ENCODE assay signal across 13 cellular contexts in the genomic region with DNA sequence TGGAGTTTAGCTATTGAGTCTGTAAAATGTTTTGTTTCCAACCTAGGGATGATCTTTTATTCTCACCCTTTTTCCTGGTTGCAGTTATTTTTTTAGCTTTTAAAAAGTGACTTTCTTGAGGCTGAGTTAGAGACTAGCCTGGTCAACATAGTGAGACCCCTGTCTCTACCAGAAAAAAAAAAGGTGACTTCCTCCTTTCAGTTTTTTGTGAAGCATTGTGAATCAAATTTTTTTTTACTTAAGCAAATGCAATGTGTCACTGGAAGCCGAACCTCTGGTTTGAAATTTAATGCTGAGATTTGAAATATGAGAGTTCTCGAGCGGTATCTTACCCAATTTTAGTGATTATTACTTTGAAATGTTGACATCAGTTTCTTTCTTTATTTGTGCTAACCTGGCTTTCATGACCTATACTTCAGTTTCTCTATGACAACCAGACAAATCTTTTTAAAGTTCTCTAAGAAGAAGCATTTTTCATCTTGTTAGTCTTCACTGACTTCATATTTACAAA. TPM values are rescaled to one million over a fixed set of nuclear protein-coding genes. Genes with fewer than 3 reads are reported as not detected.
DNase-seq lines count a peak whose midpoint lies in the region; ATAC-seq, FAIRE-seq and TF ChIP-seq lines count a peak whose summit lies in the region.
"Had no signal": no experiment of that assay in that cellular context is flagged by ENCODE, and none has a peak within 500 bp of the region (broad histone marks: within the 10 kb centered on the region; RNA-seq: fewer than 3 reads in every experiment).

No MANE protein-coding gene starts in this region.

- H3K9ac ChIP-seq in K562 (ENCODE audit: insufficient read depth in 1 of 2, low read depth in 2 of 2, low read length in 2 of 2), result peak overlapping the region in 1 of 2 experiments; percentile 3; a peak in 1 of 4 replicates

- CTCF ChIA-PET in CD4-positive, alpha-beta T cell (lab: Charles Lee), result no interaction called here
- CTCF ChIA-PET in K562 (lab: Yijun Ruan, JAX; ENCODE audit: low intra/inter-chr PET ratio), result no interaction called here

- no peak for ATAC-seq in CD4-positive, alpha-beta T cell (ENCODE audit: poor library complexity)
- ATAC-seq in K562 (no peak), natural killer cell (no peak), HG03520 (IDR thresholded peaks at IDR 0.05; ENCODE audit: unreplicated experiment) (no peak)
- ATAC-seq: GM23338 had no signal

- no peak overlapping the region for H2AFZ ChIP-seq in K562 (ENCODE audit: low read depth, low read length)
- H2AFZ ChIP-seq: GM23338 had no signal

- TF ChIP-seq RAD21 in K562 (CRISPR knock-in tag; conservative IDR thresholded peaks at IDR 0.05 in 1 of 2, IDR thresholded peaks at IDR 0.05 in 1 of 2), result no peak

- no peak for DNase-seq in CD4-positive, alpha-beta T cell
- DNase-seq in LHCN-M2 (ENCODE audit: low read depth), result peak; percentile 32
- DNase-seq in K562 (ENCODE audit: extremely low read depth in 1 of 4, low spot score in 3 of 4), result no peak
- no peak for DNase-seq in natural killer cell
- DNase-seq in NCI-H1436 (lab: John Stamatoyannopoulos, UW), result no peak
- DNase-seq in stimulated activated CD4-positive, alpha-beta T cell treated with anti-CD3 and anti-CD28 coated beads, Interleukin-12 subunit alpha, Interleukin-12 subunit beta, amount 100 ng/mL, for 4 hours, result no peak
- DNase-seq in SHP77 (lab: John Stamatoyannopoulos, UW), result no peak
- DNase-seq: dorsolateral prefrontal cortex; NCI-H1105 treated with DMSO at 0.1 percent for 48 hours; NCI-H526 treated with DMSO at 0.1 percent for 48 hours; stimulated activated CD4-positive, alpha-beta T cell treated with anti-CD3 and anti-CD28 coated beads, Interleukin-4, amount 100 ng/mL, for 1 hour had no signal

- no peak overlapping the region for H3K4me2 ChIP-seq in K562 (ENCODE audit: insufficient read depth, low read length)
- H3K4me2 ChIP-seq: GM23338 had no signal

- no peaks in the 10 kb centered on the region for H3K9me3 Mint-ChIP-seq in CD4-positive, alpha-beta T cell
- H3K9me3 Mint-ChIP-seq in natural killer cell, result no peaks in the 10 kb centered on the region
- H3K9me3 Mint-ChIP-seq: GM23338 had no signal

- no peak for TF ChIP-seq EP300 in K562 (IDR thresholded peaks at IDR 0.05; ENCODE audit: low read length)

- no peaks in the 10 kb centered on the region for H3K27me3 ChIP-seq in CD4-positive, alpha-beta T cell (ENCODE audit: control insufficient read depth, insufficient read depth, low read length)
- H3K27me3 ChIP-seq in K562 (ENCODE audit: control insufficient read depth in 2 of 2, insufficient read depth in 2 of 2, low read length in 2 of 2), result no peaks in the 10 kb centered on the region
- H3K27me3 ChIP-seq: dorsolateral prefrontal cortex had no signal

- no peaks in the 10 kb centered on the region; the same call in 1 of the 2 replicates for H4K20me1 ChIP-seq in K562 (replicated peaks; ENCODE audit: control insufficient read depth, insufficient read depth, low read length)

- no peaks in the 10 kb centered on the region for H3K27me3 Mint-ChIP-seq in CD4-positive, alpha-beta T cell
- no peaks in the 10 kb centered on the region for H3K27me3 Mint-ChIP-seq in natural killer cell (ENCODE audit: low read depth in 2 of 2)

- TF ChIP-seq CTCF in CD4-positive, alpha-beta T cell (IDR thresholded peaks at IDR 0.05), result no peak
- TF ChIP-seq CTCF in K562 (IDR thresholded peaks at IDR 0.05 in 2 of 3, conservative IDR thresholded peaks at IDR 0.05 in 1 of 3; ENCODE audit: insufficient read depth in 2 of 3, low read depth in 1 of 3, low read length in 3 of 3) (no peak), natural killer cell (IDR thresholded peaks at IDR 0.05) (no peak)

- FAIRE-seq in K562 (lab: Jason Lieb, UNC), result no peak

- H3K79me2 ChIP-seq in K562 (ENCODE audit: control insufficient read depth, insufficient read depth, low read length), result peaks cover 82% of the 10 kb centered on the region

- TF ChIP-seq POLR2A in K562 (conservative IDR thresholded peaks at IDR 0.05), result no peak

- H3K4me1 Mint-ChIP-seq in CD4-positive, alpha-beta T cell (ENCODE audit: low read depth), result peaks cover 85% of the 10 kb centered on the region
- H3K4me1 Mint-ChIP-seq in natural killer cell, result peaks cover 77 to 79% of the 10 kb centered on the region in 2 donors

- in situ Hi-C loops in K562 (cut with MboI), result no loop called here

- H3K4me3 Mint-ChIP-seq in CD4-positive, alpha-beta T cell, result peak overlapping the region; percentile 88
- H3K4me3 Mint-ChIP-seq in natural killer cell, result peak overlapping the region; percentile 85
- H3K4me3 Mint-ChIP-seq: GM23338 had no signal

- peaks cover 42% of the 10 kb centered on the region for H3K36me3 ChIP-seq in K562 (ENCODE audit: control insufficient read depth, insufficient read depth, low read length)

- POLR2A ChIA-PET in CD4-positive, alpha-beta T cell (lab: Charles Lee), result interaction anchor here (0.7 kb wide), 3 partner anchors 8 to 17 kb away, joined by 3 to 4 read pairs (median 3); no protein-coding TSS in a partner anchor
- POLR2A ChIA-PET in K562 (lab: Yijun Ruan, JAX), result interaction anchor here (0.6 to 6.2 kb wide), 5 partner anchors 8 to 148 kb away, joined by 3 to 72 read pairs (median 5); no protein-coding TSS in a partner anchor

- H3K27ac ChIP-seq in CD4-positive, alpha-beta T cell (ENCODE audit: low read depth, low read length), result no peak overlapping the region
- H3K27ac ChIP-seq in K562 (ENCODE audit: extremely low read depth, low read depth, low read length), result no peak overlapping the region; the same call in 2 of the 3 replicates

- H3K27ac Mint-ChIP-seq in CD4-positive, alpha-beta T cell, result peak overlapping the region; percentile 95
- peak overlapping the region; percentile 96 to 98 for H3K27ac Mint-ChIP-seq in natural killer cell
- H3K27ac Mint-ChIP-seq: GM23338 had no signal

- 82% methylated on average over 3 of the region's 3 CpGs for WGBS in K562 (ENCODE audit: insufficient coverage, low coverage, missing lambda C conversion rate)

- H3K9me3 ChIP-seq in CD4-positive, alpha-beta T cell (ENCODE audit: control insufficient read depth, low read length), result no peaks in the 10 kb centered on the region
- H3K9me3 ChIP-seq in K562 (replicated peaks; ENCODE audit: control insufficient read depth, insufficient read depth, low read depth, low read length), result no peaks in the 10 kb centered on the region

- no peak overlapping the region for H3K4me3 ChIP-seq in K562
- H3K4me3 ChIP-seq: GM23338 had no signal

- intact Hi-C loops in CD4-positive, alpha-beta T cell (cut with DNase I, micrococcal nuclease), result loop anchor here in 1 of 2 experiments (5.0 to 10.0 kb wide), 2 partner anchors 488 to 651 kb away; partner anchors contain the start of genes NFYC and ZNF684
- intact Hi-C loops in K562 (cut with micrococcal nuclease) (no loop called here), natural killer cell (cut with micrococcal nuclease) (no loop called here)

- H3K36me3 Mint-ChIP-seq in CD4-positive, alpha-beta T cell (ENCODE audit: low read depth), result peaks cover 81% of the 10 kb centered on the region
- no peaks in the 10 kb centered on the region for H3K36me3 Mint-ChIP-seq in natural killer cell

- BruUV-seq in K562 (replicated peaks; lab: Mats Ljungman, UMichigan), result no TSS peak

- no peaks in the 10 kb centered on the region for H3K9me1 ChIP-seq in K562 (ENCODE audit: control insufficient read depth, insufficient read depth, low read length)

- peaks cover 27 to 46% of the 10 kb centered on the region in 2 experiments for H3K4me1 ChIP-seq in K562 (replicated peaks in 1 of 2; ENCODE audit: control insufficient read depth in 2 of 2, insufficient read depth in 2 of 2, low read length in 2 of 2)

RNA-seq across cellular contexts. Expression of gene CAP1, which starts 3.6 kb away (rescaled TPM):
- 100 to 1,000 TPM; 121 to 126 TPM for total RNA-seq in CD4-positive, alpha-beta T cell
- 505 and 541 TPM in 2 replicates for total RNA-seq in LHCN-M2 (2014; rRNA removed)
- 475 TPM for polyA plus RNA-seq in LHCN-M2 (2012)
- total RNA-seq in K562 (2011; cell fraction: chromatin; rRNA removed; ENCODE audit: low replicate concordance), result 173 and 189 TPM in 2 replicates
- 98.9 and 116 TPM in 2 replicates for total RNA-seq in K562 (2011; cell fraction: nucleolus; rRNA removed)
- 132 and 136 TPM in 2 replicates for total RNA-seq in K562 (2011; cell fraction: nucleoplasm; rRNA removed)
- total RNA-seq in K562 (2014; rRNA removed), result 230 and 251 TPM in 2 replicates
- total RNA-seq in K562 (2014; rRNA removed; fragmentation: Illumina TruSeq; extraction: Trizol), result 271 and 311 TPM in 2 replicates
- 270 and 271 TPM in 2 replicates for total RNA-seq in K562 (2015; rRNA removed; fragmentation: Illumina TruSeq; extraction: Trizol)
- total RNA-seq in K562 (2021), result 322 and 339 TPM in 2 replicates
- 485 and 488 TPM in 2 replicates for polyA plus RNA-seq in K562 (2011; rRNA removed)
- 203 and 329 TPM in 2 replicates for polyA plus RNA-seq in K562 (2011; cell fraction: cytosol; rRNA removed)
- polyA plus RNA-seq in K562 (2011; cell fraction: nucleus; rRNA removed), result 186 and 410 TPM in 2 replicates
- polyA plus RNA-seq in K562 (2012), result 338 and 462 TPM in 2 replicates
- 310 and 337 TPM in 2 replicates for polyA plus RNA-seq in K562 (2014; fragmentation: Illumina TruSeq; extraction: Trizol)
- 100 to 1,000 TPM; 281 to 658 TPM for polyA plus RNA-seq in K562 (2014; fragmentation: Nextera tagmentation; extraction: Ambion mirVana)
- polyA plus RNA-seq in K562 (2014; rRNA removed), result 269 and 277 TPM in 2 replicates
- 462 and 519 TPM in 2 replicates for polyA minus RNA-seq in K562 (2011; rRNA and poly(A)+ RNA removed)
- polyA minus RNA-seq in K562 (2011; cell fraction: cytosol; rRNA and poly(A)+ RNA removed), result 151 and 156 TPM in 2 replicates
- polyA minus RNA-seq in K562 (2011; cell fraction: nucleus; rRNA and poly(A)+ RNA removed), result 47.5 and 121 TPM in 2 replicates
- total RNA-seq in natural killer cell, result 100 to 1,000 TPM; 482 to 541 (median 537) TPM

RNA-seq across cellular contexts. Expression of gene PPT1, which starts 52.9 kb away (rescaled TPM):
- 10 to 100 TPM; 31.9 to 34.5 TPM for total RNA-seq in CD4-positive, alpha-beta T cell
- 40.3 and 54.2 TPM in 2 replicates for total RNA-seq in LHCN-M2 (2014; rRNA removed)
- polyA plus RNA-seq in LHCN-M2 (2012), result 38.1 TPM
- total RNA-seq in K562 (2011; cell fraction: chromatin; rRNA removed; ENCODE audit: low replicate concordance), result 49.5 and 58.1 TPM in 2 replicates
- total RNA-seq in K562 (2011; cell fraction: nucleolus; rRNA removed), result 88.6 and 90.7 TPM in 2 replicates
- total RNA-seq in K562 (2011; cell fraction: nucleoplasm; rRNA removed), result 115 and 166 TPM in 2 replicates
- 72.2 and 83.6 TPM in 2 replicates for total RNA-seq in K562 (2014; rRNA removed)
- total RNA-seq in K562 (2014; rRNA removed; fragmentation: Illumina TruSeq; extraction: Trizol), result 131 and 149 TPM in 2 replicates
- 143 and 151 TPM in 2 replicates for total RNA-seq in K562 (2015; rRNA removed; fragmentation: Illumina TruSeq; extraction: Trizol)
- 106 and 108 TPM in 2 replicates for total RNA-seq in K562 (2021)
- 115 and 145 TPM in 2 replicates for polyA plus RNA-seq in K562 (2011; rRNA removed)
- polyA plus RNA-seq in K562 (2011; cell fraction: cytosol; rRNA removed), result 69.3 and 74.9 TPM in 2 replicates
- polyA plus RNA-seq in K562 (2011; cell fraction: nucleus; rRNA removed), result 35.7 and 37.4 TPM in 2 replicates
- polyA plus RNA-seq in K562 (2012), result 106 and 119 TPM in 2 replicates
- 215 and 230 TPM in 2 replicates for polyA plus RNA-seq in K562 (2014; fragmentation: Illumina TruSeq; extraction: Trizol)
- polyA plus RNA-seq in K562 (2014; fragmentation: Nextera tagmentation; extraction: Ambion mirVana), result 100 to 1,000 TPM; 197 to 285 TPM
- polyA plus RNA-seq in K562 (2014; rRNA removed), result 78.7 and 90.5 TPM in 2 replicates
- polyA minus RNA-seq in K562 (2011; rRNA and poly(A)+ RNA removed), result 101 and 103 TPM in 2 replicates
- polyA minus RNA-seq in K562 (2011; cell fraction: cytosol; rRNA and poly(A)+ RNA removed), result 40.2 and 70.7 TPM in 2 replicates
- polyA minus RNA-seq in K562 (2011; cell fraction: nucleus; rRNA and poly(A)+ RNA removed), result 5.7 and 10.7 TPM in 2 replicates
- total RNA-seq in natural killer cell, result 10 to 100 TPM; 24.9 to 34.5 (median 29.9) TPM
